ENCODE assay signal across 27 cellular contexts in the genomic region with DNA sequence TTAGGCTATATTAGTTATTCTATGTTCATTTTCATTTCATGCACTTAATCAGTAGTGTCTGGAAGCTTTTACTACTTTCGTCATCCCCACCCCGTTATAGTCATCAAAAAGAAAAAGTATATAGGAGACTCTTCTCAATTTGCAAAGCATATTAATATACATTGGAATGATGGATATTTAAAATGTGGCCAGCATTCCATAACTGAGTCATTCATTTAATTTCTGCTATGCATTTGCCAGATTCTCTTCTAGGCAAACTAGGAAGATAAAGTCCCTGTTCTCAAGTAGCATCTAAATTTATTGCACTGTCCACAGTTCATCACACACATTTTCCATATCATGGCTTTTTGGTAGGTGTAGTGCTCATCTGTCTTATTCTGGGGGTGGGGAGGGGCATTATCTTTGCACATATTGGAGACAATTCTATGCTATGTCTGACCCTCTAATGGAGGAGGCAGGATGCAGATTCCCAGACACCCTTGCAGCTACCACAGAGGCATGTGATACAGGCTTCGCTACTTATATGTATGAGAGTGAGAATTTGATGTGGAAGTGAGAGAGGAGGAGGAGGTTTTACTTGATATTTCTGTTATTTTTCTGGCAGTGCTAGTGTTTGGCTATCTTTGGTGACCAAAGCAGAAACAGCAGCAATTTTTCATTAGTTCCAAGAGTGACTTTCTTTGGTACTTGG.
"Had no signal": no experiment of that assay in that cellular context is flagged by ENCODE, and none has a peak within 500 bp of the region (broad histone marks: within the 10 kb centered on the region; RNA-seq: fewer than 3 reads in every experiment).

No MANE protein-coding gene starts in this region.

- DNase-seq: activated B cell treated with CpG ODN at 0.5 μM for 24 hours; activated CD4-positive, alpha-beta memory T cell treated with anti-CD3 and anti-CD28 coated beads, Interleukin-2, amount 10 ng/mL, durations not matched to agents 7 days and 5 days; activated CD4-positive, alpha-beta T cell treated with anti-CD3 and anti-CD28 coated beads, Interleukin-2, amount 10 ng/mL, durations not matched to agents 24 days and 14 days; activated CD4-positive, alpha-beta T cell treated with anti-CD3 and anti-CD28 coated beads, Interleukin-2, amount 50 U/mL, for 4 hours; activated CD8-positive, alpha-beta memory T cell treated with anti-CD3 and anti-CD28 coated beads, Interleukin-2, amount 50 U/mL, for 48 hours; activated gamma-delta T cell; activated naive CD4-positive, alpha-beta T cell; activated naive CD4-positive, alpha-beta T cell treated with anti-CD3 and anti-CD28 coated beads, Interleukin-2, amount 10 ng/mL, durations not matched to agents 7 days and 5 days; activated naive CD8-positive, alpha-beta T cell treated with anti-CD3 and anti-CD28 coated beads, Interleukin-2, amount 10 ng/mL, durations not matched to agents 7 days and 5 days; activated T-cell treated with anti-CD3 and anti-CD28 coated beads for 4 hours; activated T-cell treated with anti-CD3 and anti-CD28 coated beads, Interleukin-2, amount 50 U/mL, for 24 hours; activated T-cell treated with anti-CD3 and anti-CD28 coated beads, Interleukin-2, amount 50 U/mL, for 72 hours; amniotic stem cell; anterior cingulate cortex; brain microvascular endothelial cell; cortex of kidney; dermis blood vessel endothelial cell; effector CD4-positive, alpha-beta T cell; esophagus squamous epithelium; head of caudate nucleus; T-helper 1 cell; T-helper 17 cell; T1000; WERI-Rb-1 had no signal

- H3K36me3 Mint-ChIP-seq: activated naive CD4-positive, alpha-beta T cell treated with anti-CD3 and anti-CD28 coated beads, Interleukin-2, amount 10 ng/mL, durations not matched to agents 7 days and 5 days; activated naive CD4-positive, alpha-beta T cell treated with anti-CD3 and anti-CD28 coated beads, Interleukin-2, amount 50 U/mL, for 72 hours; activated naive CD8-positive, alpha-beta T cell treated with anti-CD3 and anti-CD28 coated beads, Interleukin-2, amount 10 ng/mL, durations not matched to agents 7 days and 5 days had no signal

- H3K4me1 Mint-ChIP-seq: activated B cell treated with CpG ODN at 0.5 μM for 24 hours; activated CD4-positive, alpha-beta memory T cell treated with anti-CD3 and anti-CD28 coated beads, Interleukin-2, amount 10 ng/mL, durations not matched to agents 7 days and 5 days; activated CD4-positive, alpha-beta T cell treated with anti-CD3 and anti-CD28 coated beads, Interleukin-2, amount 10 ng/mL, durations not matched to agents 24 days and 14 days; activated naive CD4-positive, alpha-beta T cell treated with anti-CD3 and anti-CD28 coated beads, Interleukin-2, amount 10 ng/mL, durations not matched to agents 7 days and 5 days; activated naive CD8-positive, alpha-beta T cell treated with anti-CD3 and anti-CD28 coated beads, Interleukin-2, amount 10 ng/mL, durations not matched to agents 7 days and 5 days had no signal

- H3K4me3 ChIP-seq: esophagus squamous epithelium had no signal

- H3K9me3 ChIP-seq: esophagus squamous epithelium had no signal

- H3K27ac ChIP-seq: brain microvascular endothelial cell, epithelial cell of prostate, esophagus squamous epithelium, WERI-Rb-1 had no signal

- H3K9me3 Mint-ChIP-seq: activated B cell treated with CpG ODN at 0.5 μM for 24 hours; activated CD4-positive, alpha-beta memory T cell treated with anti-CD3 and anti-CD28 coated beads, Interleukin-2, amount 10 ng/mL, durations not matched to agents 7 days and 5 days; activated CD4-positive, alpha-beta T cell treated with anti-CD3 and anti-CD28 coated beads, Interleukin-2, amount 10 ng/mL, durations not matched to agents 24 days and 14 days; activated naive CD4-positive, alpha-beta T cell treated with anti-CD3 and anti-CD28 coated beads, Interleukin-2, amount 10 ng/mL, durations not matched to agents 7 days and 5 days; activated naive CD4-positive, alpha-beta T cell treated with anti-CD3 and anti-CD28 coated beads, Interleukin-2, amount 50 U/mL, for 72 hours; activated naive CD8-positive, alpha-beta T cell treated with anti-CD3 and anti-CD28 coated beads, Interleukin-2, amount 10 ng/mL, durations not matched to agents 7 days and 5 days; activated T-cell treated with anti-CD3 and anti-CD28 coated beads, Interleukin-2, amount 50 U/mL, for 24 hours; activated T-cell treated with anti-CD3 and anti-CD28 coated beads, Interleukin-2, amount 50 U/mL, for 72 hours; T-helper 2 cell treated with Interferon-gamma antibody and Interleukin-4, amounts not matched to agents 5 μg/mL and 100 μg/mL, for 36 hours had no signal

- H3K27ac Mint-ChIP-seq: activated B cell treated with CpG ODN at 0.5 μM for 24 hours; activated CD4-positive, alpha-beta memory T cell treated with anti-CD3 and anti-CD28 coated beads, Interleukin-2, amount 10 ng/mL, durations not matched to agents 7 days and 5 days; activated CD4-positive, alpha-beta T cell treated with anti-CD3 and anti-CD28 coated beads, Interleukin-2, amount 10 ng/mL, durations not matched to agents 24 days and 14 days; activated naive CD4-positive, alpha-beta T cell treated with anti-CD3 and anti-CD28 coated beads, Interleukin-2, amount 10 ng/mL, durations not matched to agents 7 days and 5 days; activated naive CD4-positive, alpha-beta T cell treated with anti-CD3 and anti-CD28 coated beads, Interleukin-2, amount 50 U/mL, for 72 hours; activated naive CD8-positive, alpha-beta T cell treated with anti-CD3 and anti-CD28 coated beads, Interleukin-2, amount 10 ng/mL, durations not matched to agents 7 days and 5 days; activated T-cell treated with anti-CD3 and anti-CD28 coated beads, Interleukin-2, amount 50 U/mL, for 24 hours; activated T-cell treated with anti-CD3 and anti-CD28 coated beads, Interleukin-2, amount 50 U/mL, for 72 hours; T-helper 17 cell; T-helper 2 cell treated with Interferon-gamma antibody and Interleukin-4, amounts not matched to agents 5 μg/mL and 100 μg/mL, for 36 hours had no signal

- H3K4me3 Mint-ChIP-seq: activated B cell treated with CpG ODN at 0.5 μM for 24 hours; activated CD4-positive, alpha-beta memory T cell treated with anti-CD3 and anti-CD28 coated beads, Interleukin-2, amount 10 ng/mL, durations not matched to agents 7 days and 5 days; activated CD4-positive, alpha-beta T cell treated with anti-CD3 and anti-CD28 coated beads, Interleukin-2, amount 10 ng/mL, durations not matched to agents 24 days and 14 days; activated naive CD4-positive, alpha-beta T cell treated with anti-CD3 and anti-CD28 coated beads, Interleukin-2, amount 10 ng/mL, durations not matched to agents 7 days and 5 days; activated naive CD8-positive, alpha-beta T cell treated with anti-CD3 and anti-CD28 coated beads, Interleukin-2, amount 10 ng/mL, durations not matched to agents 7 days and 5 days; activated T-cell treated with anti-CD3 and anti-CD28 coated beads, Interleukin-2, amount 50 U/mL, for 24 hours; activated T-cell treated with anti-CD3 and anti-CD28 coated beads, Interleukin-2, amount 50 U/mL, for 72 hours; T-helper 17 cell; T-helper 2 cell treated with Interferon-gamma antibody and Interleukin-4, amounts not matched to agents 5 μg/mL and 100 μg/mL, for 36 hours had no signal

- H3K36me3 ChIP-seq: brain microvascular endothelial cell, esophagus squamous epithelium, WERI-Rb-1 had no signal

- H3K27me3 ChIP-seq: brain microvascular endothelial cell, esophagus squamous epithelium had no signal

- H3K4me1 ChIP-seq: esophagus squamous epithelium had no signal
